Comparison of ENCODE assay signal across 17 cellular contexts in the genomic region with DNA sequence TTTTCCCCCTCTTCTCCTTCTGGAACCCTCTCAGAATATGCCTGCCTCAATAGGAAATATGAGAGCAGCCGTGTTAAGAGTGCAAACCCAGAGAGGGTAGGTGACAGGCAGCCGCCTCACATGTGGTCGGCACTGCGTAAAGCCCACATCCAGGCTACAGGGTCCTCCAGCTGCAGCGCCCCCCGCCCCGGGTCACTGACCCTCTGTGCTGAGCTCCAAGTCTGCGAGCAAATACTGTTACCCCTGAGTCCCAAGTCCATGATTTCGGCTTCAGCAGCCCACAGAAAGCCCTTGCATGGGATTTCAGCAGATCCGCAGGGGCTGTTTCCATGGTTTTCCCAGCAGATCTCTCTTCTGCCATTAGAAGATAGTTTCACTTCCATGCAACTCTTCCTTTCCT.
"Had no signal": no experiment of that assay in that cellular context is flagged by ENCODE, and none has a peak within 500 bp of the region (broad histone marks: within the 10 kb centered on the region; RNA-seq: fewer than 3 reads in every experiment).

No MANE protein-coding gene starts in this region.

- H3K4me3 ChIP-seq: colonic mucosa, esophagus muscularis mucosa, gastroesophageal sphincter, heart left ventricle, left lung, lower lobe of right lung, mucosa of descending colon had no signal

- H3K27me3 Mint-ChIP-seq: dendritic cell treated with granulocyte-macrophage colony-stimulating factor and Interleukin-4, amounts not matched to agents 40 ng/mL and 50 ng/mL, for 4 days had no signal

- H3K36me3 ChIP-seq: colonic mucosa, esophagus muscularis mucosa, gastroesophageal sphincter, heart left ventricle, left lung, lower lobe of right lung had no signal

- H3K27ac ChIP-seq: colonic mucosa, esophagus muscularis mucosa, foreskin keratinocyte, gastroesophageal sphincter, heart left ventricle, left lung, lower lobe of right lung had no signal

- DNase-seq: colonic mucosa; cortex of kidney; effector CD8-positive, alpha-beta T cell; effector memory CD8-positive, alpha-beta T cell; foreskin keratinocyte; heart left ventricle; hippocampal formation; left cardiac atrium; left lung; left ventricle myocardium superior; lower lobe of right lung; mesenchymal stem cell; mucosa of descending colon had no signal

- H3K27me3 ChIP-seq: colonic mucosa, esophagus muscularis mucosa, foreskin keratinocyte, gastroesophageal sphincter, heart left ventricle had no signal

- H3K27ac Mint-ChIP-seq: dendritic cell treated with granulocyte-macrophage colony-stimulating factor and Interleukin-4, amounts not matched to agents 40 ng/mL and 50 ng/mL, for 4 days; effector memory CD8-positive, alpha-beta T cell; mesothelial cell of epicardium had no signal

- H3K9me3 ChIP-seq: colonic mucosa, lower lobe of right lung, mucosa of descending colon had no signal

- H3K4me3 Mint-ChIP-seq: dendritic cell treated with granulocyte-macrophage colony-stimulating factor and Interleukin-4, amounts not matched to agents 40 ng/mL and 50 ng/mL, for 4 days; effector memory CD8-positive, alpha-beta T cell; mesothelial cell of epicardium had no signal

- ATAC-seq: effector memory CD8-positive, alpha-beta T cell; foreskin keratinocyte; gastroesophageal sphincter; heart left ventricle; left cardiac atrium; left lung; left ventricle myocardium superior; lower lobe of right lung; mucosa of descending colon had no signal

- H3K4me1 ChIP-seq: colonic mucosa, esophagus muscularis mucosa, gastroesophageal sphincter, left lung, lower lobe of right lung had no signal
